In genomic region chr16:54856871-54857270, GRCh38 we compare ENCODE assay signal across 28 cellular contexts.
"Had no signal": no experiment of that assay in that cellular context is flagged by ENCODE, and none has a peak within 500 bp of the region (broad histone marks: within the 10 kb centered on the region; RNA-seq: fewer than 3 reads in every experiment).

No MANE protein-coding gene starts in this region.

- H3K9me3 ChIP-seq: ovary, suprapubic skin, testis, tibial artery, upper lobe of right lung, uterus had no signal

- H3K4me1 ChIP-seq: neural progenitor cell, parathyroid adenoma, psoas muscle, spleen, suprapubic skin, testis, tibial artery, transverse colon, upper lobe of right lung, uterus had no signal

- ATAC-seq: natural killer cell; psoas muscle; right cardiac atrium; sciatic nerve; stimulated activated memory B cell treated with anti-CD40 and anti-IgM and Interleukin-4, amounts not matched to agents 10 μg/mL and 1 μg/mL and 100 μg/mL, for 72 hours; stimulated activated naive CD8-positive, alpha-beta T cell treated with anti-CD3 and anti-CD28 coated beads, Interleukin-15, amount 100 ng/mL, for 72 hours; stimulated activated naive CD8-positive, alpha-beta T cell treated with anti-CD3 and anti-CD28 coated beads, Interleukin-15, Interleukin-2, amounts not matched to agents 100 U/mL and 50 U/mL, for 24 hours; upper lobe of right lung had no signal

- H3K36me3 ChIP-seq: neural progenitor cell, ovary, spleen, suprapubic skin, tibial artery, transverse colon, upper lobe of right lung, uterus had no signal

- DNase-seq: natural killer cell; occipital lobe; ovary; posterior cingulate gyrus; psoas muscle; right cardiac atrium; spleen; stimulated activated CD4-positive, alpha-beta T cell treated with anti-CD3 and anti-CD28 coated beads, Interleukin-12 subunit alpha, Interleukin-12 subunit beta, amount 100 ng/mL, for 4 hours; stimulated activated CD4-positive, alpha-beta T cell treated with anti-CD3 and anti-CD28 coated beads, Interleukin-1b, Interleukin-23, amount 100 ng/mL, for 48 hours; stimulated activated CD4-positive, alpha-beta T cell treated with anti-CD3 and anti-CD28 coated beads, Interleukin-4, amount 100 ng/mL, for 1 hour; stimulated activated CD4-positive, alpha-beta T cell treated with anti-CD3 and anti-CD28 coated beads, Interleukin-4, amount 100 ng/mL, for 4 hours; stimulated activated CD8-positive, alpha-beta memory T cell treated with anti-CD3 and anti-CD28 coated beads, Interleukin-4, amount 100 ng/mL, for 48 hours; stimulated activated naive CD4-positive, alpha-beta T cell; stimulated activated naive CD8-positive, alpha-beta T cell treated with anti-CD3 and anti-CD28 coated beads, Interleukin-15, amount 100 ng/mL, for 72 hours; stimulated activated naive CD8-positive, alpha-beta T cell treated with anti-CD3 and anti-CD28 coated beads, Interleukin-15, Interleukin-2, amounts not matched to agents 100 U/mL and 50 U/mL, for 24 hours; substantia nigra; testis; tibial artery; transverse colon; upper lobe of right lung; uterus had no signal

- H3K27ac ChIP-seq: neural progenitor cell, ovary, parathyroid adenoma, psoas muscle, skin epidermis, spleen, suprapubic skin, testis, tibial artery, transverse colon, upper lobe of right lung, uterus had no signal

- H3K4me2 ChIP-seq: neural progenitor cell, smooth muscle cell had no signal

- H3K79me2 ChIP-seq: parathyroid adenoma had no signal

- H3K4me3 ChIP-seq: neural progenitor cell, ovary, psoas muscle, skin epidermis, smooth muscle cell, spleen, suprapubic skin, testis, tibial artery, transverse colon, upper lobe of right lung, uterus had no signal

- H2AFZ ChIP-seq: neural progenitor cell, parathyroid adenoma had no signal

- H3K27me3 ChIP-seq: neural progenitor cell, ovary, spleen, suprapubic skin, testis, tibial artery, transverse colon, uterus had no signal

- H3K9ac ChIP-seq: neural progenitor cell, parathyroid adenoma had no signal
